In the genomic region with DNA sequence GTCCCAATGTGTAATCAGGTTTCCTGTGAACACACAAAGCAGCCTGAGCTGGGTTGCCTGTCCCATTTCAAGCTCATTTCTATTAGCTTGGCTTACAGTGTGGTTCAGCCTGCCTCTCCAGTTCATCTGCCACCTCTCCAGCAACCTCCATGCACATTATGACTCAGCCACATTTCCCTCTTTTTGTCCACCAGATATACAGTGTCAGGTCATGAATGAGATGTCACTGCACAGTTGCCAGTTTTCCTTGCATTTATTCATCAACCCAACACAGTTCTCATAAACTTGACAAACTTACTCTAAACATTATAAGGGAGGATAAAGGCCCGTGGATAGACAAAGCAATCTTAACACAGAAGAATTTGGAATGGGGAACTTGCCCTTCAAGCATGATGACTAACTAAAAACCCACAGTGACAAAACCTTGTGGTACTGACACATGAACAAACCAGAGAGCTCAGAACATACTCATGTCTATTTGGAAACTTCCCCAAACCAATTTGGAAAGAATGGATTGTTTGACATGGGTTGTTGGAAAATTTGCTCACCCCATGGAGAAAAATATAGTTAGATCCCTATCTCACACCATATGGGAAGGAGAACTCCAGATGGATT, we compare ENCODE assay signal across 9 cellular contexts. TPM values are rescaled to one million over a fixed set of nuclear protein-coding genes. Genes with fewer than 3 reads are reported as not detected.
A peak's percentile ranks its signal among the peaks of the same experiment; 100 is the strongest.
DNase-seq lines count a peak whose midpoint lies in the region; ATAC-seq and TF ChIP-seq lines count a peak whose summit lies in the region.
"Had no signal": no experiment of that assay in that cellular context is flagged by ENCODE, and none has a peak within 500 bp of the region (broad histone marks: within the 10 kb centered on the region; RNA-seq: fewer than 3 reads in every experiment).

No MANE protein-coding gene starts in this region.

- intact Hi-C loops in Right ventricle myocardium superior (cut with DNase I) = loop anchor here (2.0 kb wide), 1 partner anchor 60 kb away; no protein-coding TSS in a partner anchor

- no peak overlapping the region for H3K4me3 Mint-ChIP-seq in activated CD8-positive, alpha-beta memory T cell treated with anti-CD3 and anti-CD28 coated beads, Interleukin-2, amount 10 ng/mL, durations not matched to agents 7 days and 5 days
- H3K4me3 Mint-ChIP-seq in stimulated activated naive B cell treated with anti-CD40 and anti-IgM and Interleukin-4, amounts not matched to agents 10 μg/mL and 1 μg/mL and 100 μg/mL, for 72 hours = peak overlapping the region; percentile 49 to 60

- no peaks in the 10 kb centered on the region for H3K9me3 ChIP-seq in hepatocyte (ENCODE audit: low read depth)

- no peak overlapping the region for H2AFZ ChIP-seq in hepatocyte

- no peak overlapping the region for H3K27ac Mint-ChIP-seq in activated CD8-positive, alpha-beta memory T cell treated with anti-CD3 and anti-CD28 coated beads, Interleukin-2, amount 10 ng/mL, durations not matched to agents 7 days and 5 days
- peak overlapping the region; percentile 89 for H3K27ac Mint-ChIP-seq in stimulated activated naive B cell treated with anti-CD40 and anti-IgM and Interleukin-4, amounts not matched to agents 10 μg/mL and 1 μg/mL and 100 μg/mL, for 72 hours

- H3K27me3 Mint-ChIP-seq in activated CD8-positive, alpha-beta memory T cell treated with anti-CD3 and anti-CD28 coated beads, Interleukin-2, amount 10 ng/mL, durations not matched to agents 7 days and 5 days = no peaks in the 10 kb centered on the region
- H3K27me3 Mint-ChIP-seq in stimulated activated naive B cell treated with anti-CD40 and anti-IgM and Interleukin-4, amounts not matched to agents 10 μg/mL and 1 μg/mL and 100 μg/mL, for 72 hours = no peaks in the 10 kb centered on the region

- DNase-seq in activated CD8-positive, alpha-beta memory T cell treated with anti-CD3 and anti-CD28 coated beads, Interleukin-2, amount 10 ng/mL, durations not matched to agents 7 days and 5 days = no peak
- no peak for DNase-seq in activated CD8-positive, alpha-beta memory T cell treated with anti-CD3 and anti-CD28 coated beads, Interleukin-2, amount 50 U/mL, for 4 hours
- peak; percentile 89 for DNase-seq in OCI-M1 (lab: John Stamatoyannopoulos, UW)
- DNase-seq in epithelial cell of prostate (ENCODE audit: low read depth, low spot score) = peak; percentile 51
- DNase-seq in stimulated activated naive B cell treated with anti-CD40 and anti-IgM and Interleukin-4, amounts not matched to agents 10 μg/mL and 1 μg/mL and 100 μg/mL, for 72 hours = no peak
- no peak for DNase-seq in Right ventricle myocardium superior
- no peak for DNase-seq in amniotic stem cell (lab: John Stamatoyannopoulos, UW)
- no peak for DNase-seq in hepatocyte (ENCODE audit: low spot score)
- DNase-seq: activated gamma-delta T cell had no signal

- peaks cover 13% of the 10 kb centered on the region for H3K4me1 Mint-ChIP-seq in activated CD8-positive, alpha-beta memory T cell treated with anti-CD3 and anti-CD28 coated beads, Interleukin-2, amount 10 ng/mL, durations not matched to agents 7 days and 5 days
- peaks cover 0 to 22% of the 10 kb centered on the region in 2 donors for H3K4me1 Mint-ChIP-seq in stimulated activated naive B cell treated with anti-CD40 and anti-IgM and Interleukin-4, amounts not matched to agents 10 μg/mL and 1 μg/mL and 100 μg/mL, for 72 hours

- H4K20me1 ChIP-seq in hepatocyte (ENCODE audit: insufficient read depth, poor library complexity, severe bottlenecking) = no peaks in the 10 kb centered on the region

- H3K9me3 Mint-ChIP-seq in activated CD8-positive, alpha-beta memory T cell treated with anti-CD3 and anti-CD28 coated beads, Interleukin-2, amount 10 ng/mL, durations not matched to agents 7 days and 5 days (ENCODE audit: low read depth) = no peaks in the 10 kb centered on the region
- H3K9me3 Mint-ChIP-seq in stimulated activated naive B cell treated with anti-CD40 and anti-IgM and Interleukin-4, amounts not matched to agents 10 μg/mL and 1 μg/mL and 100 μg/mL, for 72 hours = peaks cover 0 to 2% of the 10 kb centered on the region in 2 donors

- H3K36me3 Mint-ChIP-seq in activated CD8-positive, alpha-beta memory T cell treated with anti-CD3 and anti-CD28 coated beads, Interleukin-2, amount 10 ng/mL, durations not matched to agents 7 days and 5 days = peaks cover 1% of the 10 kb centered on the region
- no peaks in the 10 kb centered on the region for H3K36me3 Mint-ChIP-seq in stimulated activated naive B cell treated with anti-CD40 and anti-IgM and Interleukin-4, amounts not matched to agents 10 μg/mL and 1 μg/mL and 100 μg/mL, for 72 hours

- no peak overlapping the region for H3K4me2 ChIP-seq in hepatocyte

- no peaks in the 10 kb centered on the region for H3K9me2 ChIP-seq in hepatocyte (replicated peaks; ENCODE audit: insufficient read depth)

- ATAC-seq in activated CD8-positive, alpha-beta memory T cell treated with anti-CD3 and anti-CD28 coated beads, Interleukin-2, amount 10 ng/mL, durations not matched to agents 7 days and 5 days = peak; percentile 17
- ATAC-seq in stimulated activated naive B cell treated with anti-CD40 and anti-IgM and Interleukin-4, amounts not matched to agents 10 μg/mL and 1 μg/mL and 100 μg/mL, for 72 hours (replicated peaks) = peak; percentile 55 to 61
- no peak for ATAC-seq in Right ventricle myocardium superior (ENCODE audit: poor library complexity)

- no peaks in the 10 kb centered on the region for H3K4me1 ChIP-seq in hepatocyte (ENCODE audit: insufficient read depth)

- H3K27me3 ChIP-seq in hepatocyte = peaks cover 10% of the 10 kb centered on the region

- 52% methylated on average over 1 of the region's 1 CpG for WGBS in hepatocyte (ENCODE audit: low lambda C conversion rate, missing lambda C conversion rate)

- CTCF ChIA-PET in activated CD8-positive, alpha-beta memory T cell treated with anti-CD3 and anti-CD28 coated beads, Interleukin-2, amount 10 ng/mL, durations not matched to agents 7 days and 5 days (lab: Charles Lee) = interaction anchor here (0.6 to 12.2 kb wide), 16 partner anchors 10 to 230 kb away, joined by 3 to 290 read pairs (median 12); a partner anchor contains a TSS

- no peak for TF ChIP-seq CTCF in hepatocyte (IDR thresholded peaks at IDR 0.05; ENCODE audit: poor library complexity)

- H3K79me2 ChIP-seq in hepatocyte = no peaks in the 10 kb centered on the region

- H3K27ac ChIP-seq in epithelial cell of prostate (peak overlapping the region; percentile 90), hepatocyte (no peak overlapping the region)

- H3K36me3 ChIP-seq in hepatocyte (replicated peaks; ENCODE audit: insufficient read depth, low read depth) = no peaks in the 10 kb centered on the region

- no peak overlapping the region for H3K4me3 ChIP-seq in hepatocyte

RNA-seq across cellular contexts. Expression of a gene that starts 2.5 kb away (rescaled TPM):
- under 1 TPM; 0.56 to 0.64 TPM for total RNA-seq in activated CD8-positive, alpha-beta memory T cell treated with anti-CD3 and anti-CD28 coated beads, Interleukin-2, amount 10 ng/mL, durations not matched to agents 7 days and 5 days
- total RNA-seq in Right ventricle myocardium superior (2.2 TPM), hepatocyte (0.17 and 0.20 TPM in 2 replicates)
- polyA plus RNA-seq in hepatocyte = not detected in 2 replicates

RNA-seq across cellular contexts. Expression of a gene that starts 12.9 kb away (rescaled TPM):
- 10 to 100 TPM; 21.6 to 21.9 TPM for total RNA-seq in activated CD8-positive, alpha-beta memory T cell treated with anti-CD3 and anti-CD28 coated beads, Interleukin-2, amount 10 ng/mL, durations not matched to agents 7 days and 5 days
- total RNA-seq in Right ventricle myocardium superior (29.1 TPM), hepatocyte (4.9 and 5.9 TPM in 2 replicates)
- polyA plus RNA-seq in hepatocyte = 7.9 and 9.0 TPM in 2 replicates

Comparison
In these comparisons a context has a peak if more than half of its experiments do, and no peak if none do; other contexts are left out.
1. DNase-seq: peak in OCI-M1 (single experiment) and epithelial cell of prostate (single experiment); none in activated CD8-positive, alpha-beta memory T cell treated with anti-CD3 and anti-CD28 coated beads, Interleukin-2, amount 10 ng/mL, durations not matched to agents 7 days and 5 days (single experiment), activated CD8-positive, alpha-beta memory T cell treated with anti-CD3 and anti-CD28 coated beads, Interleukin-2, amount 50 U/mL, for 4 hours (single experiment), stimulated activated naive B cell treated with anti-CD40 and anti-IgM and Interleukin-4, amounts not matched to agents 10 μg/mL and 1 μg/mL and 100 μg/mL, for 72 hours (single experiment), Right ventricle myocardium superior (single experiment), amniotic stem cell (single experiment) and hepatocyte (single experiment).